21 cellular contexts compared by ENCODE assay signal in the genomic region with DNA sequence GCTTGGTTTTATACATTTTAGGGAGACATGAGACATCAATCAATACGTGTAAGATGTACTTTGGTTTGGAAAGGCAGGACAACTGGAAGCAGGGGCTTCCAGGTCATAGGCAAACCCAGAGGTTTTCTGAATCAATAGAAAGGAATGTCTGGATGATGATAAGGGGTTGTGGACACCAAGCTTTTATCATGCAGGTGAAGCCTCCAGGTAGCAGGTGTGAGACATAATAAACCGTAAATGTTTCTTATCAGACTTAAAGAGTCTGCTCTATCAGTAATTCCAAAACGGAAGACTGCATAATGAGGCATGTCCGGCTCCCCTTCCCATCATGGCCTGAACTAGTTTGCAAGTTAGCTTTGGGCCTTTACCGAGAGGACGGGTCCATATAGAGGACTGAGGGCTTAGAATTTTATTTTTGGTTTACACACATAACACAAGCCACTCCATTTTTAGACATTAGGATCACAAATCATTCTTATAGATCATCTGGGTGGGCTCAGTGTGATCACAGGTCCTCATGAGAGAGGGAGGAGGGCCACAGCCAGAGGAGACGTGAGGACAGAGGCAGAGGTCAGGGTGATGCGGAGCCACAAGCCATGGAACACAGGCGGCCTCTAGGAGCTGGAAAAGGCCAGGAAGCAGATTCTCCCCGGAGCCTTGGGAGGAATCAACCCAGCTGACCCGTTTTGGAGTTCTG. TPM values are rescaled to one million over a fixed set of nuclear protein-coding genes. Genes with fewer than 3 reads are reported as not detected.
DNase-seq lines count a peak whose midpoint lies in the region; ATAC-seq, FAIRE-seq and TF ChIP-seq lines count a peak whose summit lies in the region.
"Had no signal": no experiment of that assay in that cellular context is flagged by ENCODE, and none has a peak within 500 bp of the region (broad histone marks: within the 10 kb centered on the region; RNA-seq: fewer than 3 reads in every experiment).

No MANE protein-coding gene starts in this region.

- peaks cover 74% of the 10 kb centered on the region for H3K4me1 Mint-ChIP-seq in endodermal cell
- H3K4me1 Mint-ChIP-seq in natural killer cell: peaks cover 44 to 54% of the 10 kb centered on the region in 2 donors

- H3K4me3 ChIP-seq in right cardiac atrium (ENCODE audit: low read length) (no peak overlapping the region), endodermal cell (ENCODE audit: low read length) (no peak overlapping the region)
- H3K4me3 ChIP-seq: BLaER1 treated with 17β-estradiol and CSF1 and Interleukin-3, amounts not matched to agents 10 nM and 100 nM had no signal

- H3K4me3 Mint-ChIP-seq in endodermal cell (peak overlapping the region; percentile 4), natural killer cell (peak overlapping the region; percentile 4)
- H3K4me3 Mint-ChIP-seq: CD8-positive, alpha-beta memory T cell had no signal

- H3K9me3 ChIP-seq in right cardiac atrium (ENCODE audit: control insufficient read depth, low read length): no peaks in the 10 kb centered on the region
- no peaks in the 10 kb centered on the region for H3K9me3 ChIP-seq in endodermal cell (ENCODE audit: control insufficient read depth, low read length)
- H3K9me3 ChIP-seq: BLaER1 treated with 17β-estradiol and CSF1 and Interleukin-3, amounts not matched to agents 10 nM and 100 nM had no signal

- H3K9me3 Mint-ChIP-seq in endodermal cell (peaks cover 7% of the 10 kb centered on the region), natural killer cell (no peaks in the 10 kb centered on the region)
- H3K9me3 Mint-ChIP-seq: CD8-positive, alpha-beta memory T cell had no signal

- H3K27ac ChIP-seq in right cardiac atrium (ENCODE audit: low read length): no peak overlapping the region
- peak overlapping the region; percentile 33 for H3K27ac ChIP-seq in endodermal cell (ENCODE audit: low read depth, low read length)
- H3K27ac ChIP-seq: BLaER1 treated with 17β-estradiol and CSF1 and Interleukin-3, amounts not matched to agents 10 nM and 100 nM had no signal

- TF ChIP-seq CTCF in endodermal cell (conservative IDR thresholded peaks at IDR 0.05) (no peak), natural killer cell (IDR thresholded peaks at IDR 0.05) (no peak)

- peaks cover 2% of the 10 kb centered on the region for H3K4me1 ChIP-seq in right cardiac atrium (ENCODE audit: control insufficient read depth, insufficient read depth, low read length)
- peaks cover 12% of the 10 kb centered on the region for H3K4me1 ChIP-seq in endodermal cell (ENCODE audit: control insufficient read depth, insufficient read depth, low read length)

- no peak for FAIRE-seq in HTR-8/SVneo (lab: Jason Lieb, UNC)
- FAIRE-seq: A204.1, G401.6 had no signal

- H3K27ac Mint-ChIP-seq in endodermal cell: peak overlapping the region; percentile 95
- H3K27ac Mint-ChIP-seq in natural killer cell: peak overlapping the region; percentile 39 to 45
- H3K27ac Mint-ChIP-seq: CD8-positive, alpha-beta memory T cell had no signal

- peak; percentile 24 for DNase-seq in cardiac septum (ENCODE audit: low spot score)
- no peak for DNase-seq in right cardiac atrium
- peak; percentile 58 for DNase-seq in endodermal cell
- no peak for DNase-seq in natural killer cell
- DNase-seq in HTR-8/SVneo (ENCODE audit: insufficient read length, low spot score): no peak
- DNase-seq in NCI-H2171 (lab: John Stamatoyannopoulos, UW): no peak
- no peak for DNase-seq in SW480 (ENCODE audit: low spot score)
- no peak for DNase-seq in NCI-H2081 (lab: John Stamatoyannopoulos, UW)
- DNase-seq: CD8-positive, alpha-beta memory T cell; DND-41; HCEC 1CT; IMR-90; Kasumi-1; MM.1S; NCI-H1105; NCI-H187; NCI-H446; SHP77 had no signal

- H3K36me3 Mint-ChIP-seq in endodermal cell (ENCODE audit: low read depth) (no peaks in the 10 kb centered on the region), natural killer cell (no peaks in the 10 kb centered on the region)
- H3K36me3 Mint-ChIP-seq: CD8-positive, alpha-beta memory T cell had no signal

- no peaks in the 10 kb centered on the region for H3K36me3 ChIP-seq in endodermal cell (ENCODE audit: control insufficient read depth, insufficient read depth, low read length)
- H3K36me3 ChIP-seq: BLaER1 treated with 17β-estradiol and CSF1 and Interleukin-3, amounts not matched to agents 10 nM and 100 nM had no signal

- H3K27me3 ChIP-seq in right cardiac atrium (ENCODE audit: control insufficient read depth, insufficient read depth): no peaks in the 10 kb centered on the region
- H3K27me3 ChIP-seq in endodermal cell (ENCODE audit: control insufficient read depth, insufficient read depth, low read length, poor library complexity, severe bottlenecking): no peaks in the 10 kb centered on the region
- H3K27me3 ChIP-seq: BLaER1 treated with 17β-estradiol and CSF1 and Interleukin-3, amounts not matched to agents 10 nM and 100 nM had no signal

- peak overlapping the region; percentile 66 for H3K9ac ChIP-seq in endodermal cell (ENCODE audit: extremely low read depth, low read length, poor library complexity, severe bottlenecking)
- H3K9ac ChIP-seq: BLaER1 treated with 17β-estradiol and CSF1 and Interleukin-3, amounts not matched to agents 10 nM and 100 nM had no signal

- intact Hi-C loops in cardiac septum (cut with DNase I) (loop anchor here (5.0 kb wide), 1 partner anchor 66 kb away; no protein-coding TSS in a partner anchor), right cardiac atrium (cut with DNase I) (loop anchor here in 1 of 4 donors (10.0 kb wide), 1 partner anchor 59 kb away; no protein-coding TSS in a partner anchor), natural killer cell (cut with micrococcal nuclease) (no loop called here)

- H3K27me3 Mint-ChIP-seq in endodermal cell (ENCODE audit: insufficient read depth) (no peaks in the 10 kb centered on the region), natural killer cell (ENCODE audit: low read depth in 2 of 2) (no peaks in the 10 kb centered on the region)
- H3K27me3 Mint-ChIP-seq: CD8-positive, alpha-beta memory T cell had no signal

- WGBS in right cardiac atrium: 89% methylated on average over 11 of the region's 11 CpGs
- 82 to 88% methylated on average over 7 to 11 of the region's 11 CpGs for WGBS in endodermal cell (ENCODE audit: insufficient coverage in 1 of 2, insufficient read length in 1 of 2), 2 experiments

- ATAC-seq in right cardiac atrium: no peak
- ATAC-seq in natural killer cell: no peak

RNA-seq across cellular contexts. Expression of gene SERPINB9, which starts 10.7 kb away (rescaled TPM):
- total RNA-seq in cardiac septum: 5.3 TPM
- 10 to 100 TPM in 1 of 4 donors, 1 to 10 TPM in 3; 6.8 to 15.8 (median 8.6) TPM for total RNA-seq in right cardiac atrium
- 3.5 TPM for polyA plus RNA-seq in right cardiac atrium
- total RNA-seq in endodermal cell: 100 to 1,000 TPM; 192 to 390 TPM
- polyA plus RNA-seq in endodermal cell (2013, experiment 1 of 2): 39.8 TPM
- polyA plus RNA-seq in endodermal cell (2013, experiment 2 of 2): 48.5 TPM
- 10 to 100 TPM; 34.9 to 54.3 (median 47.3) TPM for total RNA-seq in natural killer cell

RNA-seq across cellular contexts. Expression of gene SERPINB6, which starts 57.6 kb away (rescaled TPM):
- total RNA-seq in cardiac septum (171 TPM), right cardiac atrium (100 to 1,000 TPM; 181 to 265 (median 207) TPM), endodermal cell (100 to 1,000 TPM; 128 to 150 TPM), natural killer cell (100 to 1,000 TPM; 120 to 135 (median 129) TPM)
- polyA plus RNA-seq in right cardiac atrium: 172 TPM
- 39.0 TPM for polyA plus RNA-seq in endodermal cell (2013, experiment 1 of 2)
- polyA plus RNA-seq in endodermal cell (2013, experiment 2 of 2): 39.4 TPM

Comparison
In these comparisons a context has a peak if more than half of its experiments do, and no peak if none do; other contexts are left out.
1. DNase-seq: peak in cardiac septum (single experiment) and endodermal cell (single experiment); none in right cardiac atrium (0 of 3), natural killer cell (single experiment), HTR-8/SVneo (single experiment), NCI-H2171 (single experiment), SW480 (single experiment) and NCI-H2081 (0 of 2).